ENCODE assay signal across 12 cellular contexts in genomic region chr17:14337596-14338079, GRCh38. TPM values are rescaled to one million over a fixed set of nuclear protein-coding genes. Genes with fewer than 3 reads are reported as not detected.
DNase-seq lines count a peak whose midpoint lies in the region; ATAC-seq and TF ChIP-seq lines count a peak whose summit lies in the region.
"Had no signal": no experiment of that assay in that cellular context is flagged by ENCODE, and none has a peak within 500 bp of the region (broad histone marks: within the 10 kb centered on the region; RNA-seq: fewer than 3 reads in every experiment).

No MANE protein-coding gene starts in this region.

- ATAC-seq in GM18511 (IDR thresholded peaks at IDR 0.05; ENCODE audit: unreplicated experiment) (peak; percentile 89), HG02571 (IDR thresholded peaks at IDR 0.05; ENCODE audit: unreplicated experiment) (peak; percentile 79), omental fat pad (ENCODE audit: low FRiP score) (no peak)
- ATAC-seq: left lung, Right ventricle myocardium inferior had no signal

- H3K27ac ChIP-seq in sigmoid colon: no peak overlapping the region
- H3K27ac ChIP-seq: left lung had no signal

- peaks cover 0 to 13% (median 12%) of the 10 kb centered on the region in 3 donors for H3K27me3 ChIP-seq in sigmoid colon
- H3K27me3 ChIP-seq: left lung had no signal

- no peaks in the 10 kb centered on the region for H3K36me3 ChIP-seq in sigmoid colon
- H3K36me3 ChIP-seq: left lung had no signal

- TF ChIP-seq CTCF in sigmoid colon (IDR thresholded peaks at IDR 0.05) (no peak), omental fat pad (IDR thresholded peaks at IDR 0.05) (no peak)

- no peak overlapping the region for H3K4me3 ChIP-seq in sigmoid colon
- H3K4me3 ChIP-seq: left lung had no signal

- TF ChIP-seq EP300 in sigmoid colon (IDR thresholded peaks at IDR 0.05): no peak

- 75 to 82% methylated on average over 3 of the region's 3 CpGs for WGBS in sigmoid colon, 2 donors

- TF ChIP-seq POLR2A in sigmoid colon (IDR thresholded peaks at IDR 0.05): no peak

- peak; percentile 27 for DNase-seq in activated CD4-positive, CD25-positive, alpha-beta regulatory T cell treated with anti-CD3 and anti-CD28 coated beads, Interleukin-2, amount 50 U/mL, for 16 hours (ENCODE audit: low read depth, low spot score)
- DNase-seq in stimulated activated CD4-positive, alpha-beta T cell treated with anti-CD3 and anti-CD28 coated beads, Interleukin-1b, Interleukin-23, amount 100 ng/mL, for 24 hours (ENCODE audit: low read depth in 4 of 4, low spot score in 1 of 4): peak; percentile 7 to 52 (median 25)
- DNase-seq in GDM1 (lab: John Stamatoyannopoulos, UW): no peak
- DNase-seq in sigmoid colon: no peak
- no peak for DNase-seq in omental fat pad (ENCODE audit: low spot score)
- no peak for DNase-seq in cerebellum (ENCODE audit: low spot score)
- DNase-seq: amygdala, left lung, NCI-H1417 had no signal

- intact Hi-C loops in sigmoid colon (cut with DNase I): no loop called here

- no peaks in the 10 kb centered on the region for H3K4me1 ChIP-seq in sigmoid colon

- no peaks in the 10 kb centered on the region for H3K9me3 ChIP-seq in sigmoid colon
- H3K9me3 ChIP-seq: left lung had no signal

RNA-seq across cellular contexts. Expression of gene HS3ST3B1, which starts 36.8 kb away (rescaled TPM):
- total RNA-seq in sigmoid colon (1 to 10 TPM in 3 of 4 donors, under 1 TPM in 1; 0.66 to 1.8 (median 1.1) TPM), omental fat pad (1 to 10 TPM; 1.3 to 5.8 (median 4.8) TPM), cerebellum (1.4 TPM)
- 1 to 10 TPM in 1 of 3 donors, under 1 TPM in 2; 0.46 to 3.0 (median 0.60) TPM for polyA plus RNA-seq in sigmoid colon

Comparison
In these comparisons a context has a peak if more than half of its experiments do, and no peak if none do; other contexts are left out.
1. DNase-seq: peak in activated CD4-positive, CD25-positive, alpha-beta regulatory T cell treated with anti-CD3 and anti-CD28 coated beads, Interleukin-2, amount 50 U/mL, for 16 hours (single experiment) and stimulated activated CD4-positive, alpha-beta T cell treated with anti-CD3 and anti-CD28 coated beads, Interleukin-1b, Interleukin-23, amount 100 ng/mL, for 24 hours (4 of 4); none in GDM1 (single experiment), sigmoid colon (single experiment), omental fat pad (single experiment) and cerebellum (single experiment).